15 cellular contexts compared by ENCODE assay signal in genomic region chr2:106972782-106973181, GRCh38.
"Had no signal": no experiment of that assay in that cellular context is flagged by ENCODE, and none has a peak within 500 bp of the region (broad histone marks: within the 10 kb centered on the region; RNA-seq: fewer than 3 reads in every experiment).

No MANE protein-coding gene starts in this region.

- DNase-seq: activated CD8-positive, alpha-beta memory T cell treated with anti-CD3 and anti-CD28 coated beads, Interleukin-2, amount 50 U/mL, for 4 hours; activated CD8-positive, alpha-beta T cell treated with anti-CD3 and anti-CD28 coated beads for 36 hours; activated gamma-delta T cell treated with Interleukin-2 at 50 U/mL for 16 hours; activated naive CD8-positive, alpha-beta T cell treated with anti-CD3 and anti-CD28 coated beads, Interleukin-2, amount 10 ng/mL, durations not matched to agents 7 days and 5 days; activated T-cell treated with anti-CD3 and anti-CD28 coated beads, Interleukin-2, amount 50 U/mL, for 72 hours; central memory CD4-positive, alpha-beta T cell; effector memory CD8-positive, alpha-beta T cell; hippocampal formation; left colon; T-cell; T1000 had no signal

- ATAC-seq: activated CD8-positive, alpha-beta T cell treated with anti-CD3 and anti-CD28 coated beads for 36 hours; activated T-cell treated with anti-CD3 and anti-CD28 coated beads, Interleukin-2, amount 50 U/mL, for 72 hours; effector memory CD8-positive, alpha-beta T cell; left colon; T-cell had no signal

- H3K27me3 ChIP-seq: ascending aorta, vagina had no signal

- H3K4me3 ChIP-seq: ascending aorta, lung, vagina had no signal

- H3K36me3 ChIP-seq: ascending aorta, vagina had no signal

- H3K27ac ChIP-seq: ascending aorta, epithelial cell of prostate, vagina had no signal
